In the genomic region with DNA sequence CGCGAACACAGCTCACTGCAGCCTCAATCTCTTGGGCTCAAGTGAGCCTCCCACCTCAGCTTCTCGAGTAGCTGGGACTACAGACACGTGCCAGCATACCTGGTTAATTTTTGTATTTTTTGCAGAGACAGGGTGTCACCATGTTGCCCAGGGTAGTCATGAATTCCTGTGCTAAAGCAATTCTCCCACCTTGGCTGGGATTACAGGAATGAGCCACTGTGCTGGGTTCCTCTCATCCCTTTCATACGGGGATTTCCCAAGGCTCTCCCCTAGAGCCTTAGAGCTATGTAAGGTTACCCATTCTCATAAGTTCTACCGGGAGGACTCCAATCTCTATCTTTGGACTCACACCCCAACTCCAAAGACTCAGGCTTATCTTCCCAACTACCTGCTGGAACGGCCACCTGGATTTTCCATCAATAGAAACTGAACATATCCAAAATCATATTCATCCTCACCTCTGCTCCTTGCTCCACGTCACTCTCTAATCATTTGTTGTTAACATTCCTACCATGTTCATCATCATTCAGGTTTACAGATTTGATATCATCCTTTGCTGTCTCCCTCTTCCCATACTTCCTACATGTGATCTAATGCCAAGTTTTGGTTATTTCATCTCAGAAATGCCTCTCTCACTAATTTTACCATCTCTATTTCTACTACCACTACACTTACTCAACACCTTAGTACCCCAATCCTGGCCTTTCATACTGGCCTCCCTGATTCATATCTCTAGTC, we compare ENCODE assay signal across 16 cellular contexts.
DNase-seq lines count a peak whose midpoint lies in the region; ATAC-seq and TF ChIP-seq lines count a peak whose summit lies in the region.
"Had no signal": no experiment of that assay in that cellular context is flagged by ENCODE, and none has a peak within 500 bp of the region (broad histone marks: within the 10 kb centered on the region; RNA-seq: fewer than 3 reads in every experiment).

No MANE protein-coding gene starts in this region.

- peak overlapping the region; percentile 40 to 87 for H3K27ac Mint-ChIP-seq in activated naive CD4-positive, alpha-beta T cell treated with anti-CD3 and anti-CD28 coated beads, Interleukin-2, amount 50 U/mL, for 72 hours
- H3K27ac Mint-ChIP-seq in stimulated activated effector memory CD8-positive, alpha-beta T cell treated with anti-CD3 and anti-CD28 coated beads, Interleukin-12 subunit alpha, Interleukin-12 subunit beta, amount 100 ng/mL, for 72 hours = peak overlapping the region; percentile 5

- ATAC-seq in activated naive CD4-positive, alpha-beta T cell treated with anti-CD3 and anti-CD28 coated beads, Interleukin-2, amount 50 U/mL, for 72 hours = no peak
- ATAC-seq in stimulated activated effector memory CD8-positive, alpha-beta T cell treated with anti-CD3 and anti-CD28 coated beads, Interleukin-12 subunit alpha, Interleukin-12 subunit beta, amount 100 ng/mL, for 72 hours = no peak
- ATAC-seq in HG02642 (IDR thresholded peaks at IDR 0.05; ENCODE audit: poor library complexity, unreplicated experiment) = no peak

- no peak overlapping the region for H3K4me3 Mint-ChIP-seq in stimulated activated effector memory CD8-positive, alpha-beta T cell treated with anti-CD3 and anti-CD28 coated beads, Interleukin-12 subunit alpha, Interleukin-12 subunit beta, amount 100 ng/mL, for 72 hours
- H3K4me3 Mint-ChIP-seq: neural crest cell had no signal

- peaks cover 8% of the 10 kb centered on the region for H3K4me1 Mint-ChIP-seq in stimulated activated effector memory CD8-positive, alpha-beta T cell treated with anti-CD3 and anti-CD28 coated beads, Interleukin-12 subunit alpha, Interleukin-12 subunit beta, amount 100 ng/mL, for 72 hours
- H3K4me1 Mint-ChIP-seq: neural crest cell had no signal

- DNase-seq in activated naive CD4-positive, alpha-beta T cell treated with anti-CD3 and anti-CD28 coated beads, Interleukin-2, amount 50 U/mL, for 72 hours (ENCODE audit: low spot score in 2 of 2) = no peak
- no peak for DNase-seq in activated naive CD4-positive, alpha-beta T cell treated with Interleukin-2 at 50 U/mL for 16 hours
- DNase-seq in RPMI7951 (ENCODE audit: low read depth) (peak; percentile 0), fibroblast of villous mesenchyme (ENCODE audit: low read depth) (peak; percentile 13), AG08396 (ENCODE audit: low spot score) (no peak), OCI-M1 (lab: John Stamatoyannopoulos, UW) (no peak)
- DNase-seq in stimulated activated effector memory CD8-positive, alpha-beta T cell treated with anti-CD3 and anti-CD28 coated beads, Interleukin-12 subunit alpha, Interleukin-12 subunit beta, amount 100 ng/mL, for 72 hours (ENCODE audit: low spot score in 2 of 2) = no peak
- DNase-seq: activated naive CD4-positive, alpha-beta T cell treated with anti-CD3 and anti-CD28 coated beads, Interleukin-2, amount 50 U/mL, for 16 hours; kidney; NCI-H1436 treated with DMSO at 0.1 percent for 48 hours; NK-92 treated with Interleukin-12 subunit alpha and Interleukin-12 subunit beta, amount 100 ng/mL, for 24 hours; stomach had no signal

- H3K9me3 Mint-ChIP-seq in activated naive CD4-positive, alpha-beta T cell treated with anti-CD3 and anti-CD28 coated beads, Interleukin-2, amount 50 U/mL, for 72 hours = no peaks in the 10 kb centered on the region
- no peaks in the 10 kb centered on the region for H3K9me3 Mint-ChIP-seq in stimulated activated effector memory CD8-positive, alpha-beta T cell treated with anti-CD3 and anti-CD28 coated beads, Interleukin-12 subunit alpha, Interleukin-12 subunit beta, amount 100 ng/mL, for 72 hours
- H3K9me3 Mint-ChIP-seq: neural crest cell had no signal

- no peak overlapping the region for H3K4me3 ChIP-seq in fibroblast of villous mesenchyme (ENCODE audit: low read depth, low read length)
- H3K4me3 ChIP-seq: hepatocyte, right atrium auricular region, stomach had no signal

- peaks cover 17 to 34% of the 10 kb centered on the region in 2 donors for H3K36me3 Mint-ChIP-seq in activated naive CD4-positive, alpha-beta T cell treated with anti-CD3 and anti-CD28 coated beads, Interleukin-2, amount 50 U/mL, for 72 hours
- peaks cover 88% of the 10 kb centered on the region for H3K36me3 Mint-ChIP-seq in stimulated activated effector memory CD8-positive, alpha-beta T cell treated with anti-CD3 and anti-CD28 coated beads, Interleukin-12 subunit alpha, Interleukin-12 subunit beta, amount 100 ng/mL, for 72 hours

- TF ChIP-seq CTCF in fibroblast of villous mesenchyme (IDR thresholded peaks at IDR 0.05; ENCODE audit: insufficient read depth, low read depth, low read length) = no peak

Comparison
In these comparisons a context has a peak if more than half of its experiments do, and no peak if none do; other contexts are left out.
1. DNase-seq: peak in RPMI7951 (single experiment) and fibroblast of villous mesenchyme (single experiment); none in activated naive CD4-positive, alpha-beta T cell treated with anti-CD3 and anti-CD28 coated beads, Interleukin-2, amount 50 U/mL, for 72 hours (0 of 2), activated naive CD4-positive, alpha-beta T cell treated with Interleukin-2 at 50 U/mL for 16 hours (single experiment), stimulated activated effector memory CD8-positive, alpha-beta T cell treated with anti-CD3 and anti-CD28 coated beads, Interleukin-12 subunit alpha, Interleukin-12 subunit beta, amount 100 ng/mL, for 72 hours (0 of 2), AG08396 (single experiment) and OCI-M1 (single experiment).